ENCODE assay signal across 29 cellular contexts in genomic region chr7:64504581-64505120, GRCh38.
"Had no signal": no experiment of that assay in that cellular context is flagged by ENCODE, and none has a peak within 500 bp of the region (broad histone marks: within the 10 kb centered on the region; RNA-seq: fewer than 3 reads in every experiment).

No MANE protein-coding gene starts in this region.

- H3K9me3 ChIP-seq: prostate gland had no signal

- H3K27ac ChIP-seq: heart left ventricle, pancreas, prostate gland, sigmoid colon, thoracic aorta, upper lobe of left lung, vagina, VCaP had no signal

- H3K27me3 ChIP-seq: heart left ventricle, pancreas, sigmoid colon, upper lobe of left lung, vagina had no signal

- H3K4me1 ChIP-seq: heart left ventricle, pancreas, prostate gland, sigmoid colon, upper lobe of left lung had no signal

- FAIRE-seq: endothelial cell of umbilical vein, kidney, pancreas, small intestine, TTC549 had no signal

- H3K36me3 ChIP-seq: prostate gland, sigmoid colon, upper lobe of left lung had no signal

- H3K4me3 ChIP-seq: heart left ventricle, pancreas, prostate gland, sigmoid colon, thoracic aorta, upper lobe of left lung, vagina had no signal

- ATAC-seq: heart left ventricle; left colon; pancreas; stimulated activated effector memory CD8-positive, alpha-beta T cell treated with anti-CD3 and anti-CD28 coated beads, Interleukin-12 subunit alpha, Interleukin-12 subunit beta, amount 100 ng/mL, for 72 hours had no signal

- DNase-seq: activated CD4-positive, alpha-beta T cell treated with anti-CD3 and anti-CD28 coated beads for 4 hours; activated CD4-positive, alpha-beta T cell treated with anti-CD3 and anti-CD28 coated beads, Interleukin-2, amount 50 U/mL, for 4 hours; activated CD8-positive, alpha-beta memory T cell treated with anti-CD3 and anti-CD28 coated beads for 24 hours; activated effector memory CD4-positive, alpha-beta T cell treated with anti-CD3 and anti-CD28 coated beads, Interleukin-2, amount 50 U/mL, for 16 hours; activated naive CD4-positive, alpha-beta T cell treated with anti-CD3 and anti-CD28 coated beads, Interleukin-2, amount 10 ng/mL, durations not matched to agents 7 days and 5 days; activated naive CD8-positive, alpha-beta T cell treated with anti-CD3 and anti-CD28 coated beads, Interleukin-2, amount 10 ng/mL, durations not matched to agents 7 days and 5 days; activated T-cell treated with anti-CD3 and anti-CD28 coated beads, Interleukin-2, amount 50 U/mL, for 1 hour; amniotic stem cell; caudate nucleus; foreskin fibroblast; heart left ventricle; hypothalamus; immature natural killer cell; kidney; left colon; mammary epithelial cell; naive B cell; pancreas; sigmoid colon; small intestine; stimulated activated CD4-positive, alpha-beta T cell treated with anti-CD3 and anti-CD28 coated beads, Interleukin-4, amount 100 ng/mL, for 24 hours; upper lobe of left lung had no signal
